23 cellular contexts compared by ENCODE assay signal in the genomic region with DNA sequence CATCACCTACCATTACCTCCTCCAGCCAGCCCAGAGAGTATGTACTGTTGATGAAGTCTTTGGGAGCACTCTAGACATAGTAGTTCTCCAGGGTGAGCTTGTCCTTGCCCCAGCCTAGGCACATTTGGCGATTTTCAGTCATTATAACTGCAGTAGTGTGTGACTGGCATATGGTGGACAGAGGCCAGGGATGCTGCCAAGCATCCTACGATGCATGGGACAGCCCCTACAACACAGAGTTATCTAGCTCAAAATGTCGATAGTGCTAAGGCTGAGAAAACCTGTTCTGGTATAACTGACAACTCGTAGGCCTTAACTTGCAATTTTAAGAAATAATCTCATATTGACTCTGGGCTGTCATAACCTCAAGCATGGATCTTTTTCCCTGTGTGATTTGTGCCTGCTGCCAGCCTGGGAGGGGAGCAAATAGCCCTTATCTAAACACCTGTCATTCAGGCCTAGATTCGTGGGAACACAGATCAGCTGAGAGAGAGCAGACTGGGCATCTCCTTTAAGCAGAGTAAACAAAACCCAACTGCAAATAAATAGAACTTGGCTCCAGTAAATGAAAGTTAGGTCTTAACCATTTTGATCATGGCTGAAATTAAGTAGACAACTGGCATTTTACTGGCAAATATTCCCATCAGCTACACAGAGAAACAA.
"Had no signal": no experiment of that assay in that cellular context is flagged by ENCODE, and none has a peak within 500 bp of the region (broad histone marks: within the 10 kb centered on the region; RNA-seq: fewer than 3 reads in every experiment).

No MANE protein-coding gene starts in this region.

- H3K4me3 Mint-ChIP-seq: activated CD4-positive, alpha-beta T cell treated with anti-CD3 and anti-CD28 coated beads, Interleukin-2, amount 10 ng/mL, durations not matched to agents 7 days and 5 days; activated naive CD8-positive, alpha-beta T cell treated with anti-CD3 and anti-CD28 coated beads, Interleukin-2, amount 10 ng/mL, durations not matched to agents 7 days and 5 days; central memory CD8-positive, alpha-beta T cell; nephron progenitor cell; T-helper 2 cell treated with Interferon-gamma antibody and Interleukin-4, amounts not matched to agents 5 μg/mL and 100 μg/mL, for 36 hours had no signal

- H3K4me3 ChIP-seq: coronary artery, right atrium auricular region, skin epidermis had no signal

- H3K27ac ChIP-seq: brain microvascular endothelial cell, coronary artery, right atrium auricular region, skin epidermis had no signal

- H3K36me3 ChIP-seq: brain microvascular endothelial cell, right atrium auricular region had no signal

- ATAC-seq: esophagus mucosa, left ventricle myocardium superior had no signal

- H3K4me1 ChIP-seq: right atrium auricular region had no signal

- H3K4me1 Mint-ChIP-seq: activated CD4-positive, alpha-beta T cell treated with anti-CD3 and anti-CD28 coated beads, Interleukin-2, amount 10 ng/mL, durations not matched to agents 7 days and 5 days; activated naive CD8-positive, alpha-beta T cell treated with anti-CD3 and anti-CD28 coated beads, Interleukin-2, amount 10 ng/mL, durations not matched to agents 7 days and 5 days; central memory CD8-positive, alpha-beta T cell had no signal

- H3K27me3 Mint-ChIP-seq: activated CD4-positive, alpha-beta T cell treated with anti-CD3 and anti-CD28 coated beads, Interleukin-2, amount 10 ng/mL, durations not matched to agents 7 days and 5 days; activated naive CD8-positive, alpha-beta T cell treated with anti-CD3 and anti-CD28 coated beads, Interleukin-2, amount 10 ng/mL, durations not matched to agents 7 days and 5 days; progenitor cell of endocrine pancreas had no signal

- H3K36me3 Mint-ChIP-seq: activated naive CD8-positive, alpha-beta T cell treated with anti-CD3 and anti-CD28 coated beads, Interleukin-2, amount 10 ng/mL, durations not matched to agents 7 days and 5 days had no signal

- FAIRE-seq: kidney had no signal

- H3K27me3 ChIP-seq: brain microvascular endothelial cell, right atrium auricular region had no signal

- H3K9me3 ChIP-seq: right atrium auricular region had no signal

- DNase-seq: activated CD4-positive, alpha-beta T cell treated with anti-CD3 and anti-CD28 coated beads, Interleukin-2, amount 10 ng/mL, durations not matched to agents 7 days and 5 days; activated CD4-positive, CD25-positive, alpha-beta regulatory T cell; activated naive CD4-positive, alpha-beta T cell; activated naive CD8-positive, alpha-beta T cell treated with anti-CD3 and anti-CD28 coated beads, Interleukin-2, amount 10 ng/mL, durations not matched to agents 7 days and 5 days; anterior cingulate cortex; brain microvascular endothelial cell; hippocampal formation; kidney; left ventricle myocardium superior; mesenchymal stem cell; nephron progenitor cell; occipital lobe; stimulated activated CD4-positive, alpha-beta T cell treated with anti-CD3 and anti-CD28 coated beads, Interleukin-4, amount 100 ng/mL, for 4 hours; stimulated activated CD8-positive, alpha-beta memory T cell treated with anti-CD3 and anti-CD28 coated beads, Interleukin-4, amount 100 ng/mL, for 48 hours; stimulated activated naive CD4-positive, alpha-beta T cell treated with Interleukin-2 at 50 U/mL for 16 hours; trophoblast cell had no signal

- H3K9me3 Mint-ChIP-seq: activated CD4-positive, alpha-beta T cell treated with anti-CD3 and anti-CD28 coated beads, Interleukin-2, amount 10 ng/mL, durations not matched to agents 7 days and 5 days; activated naive CD8-positive, alpha-beta T cell treated with anti-CD3 and anti-CD28 coated beads, Interleukin-2, amount 10 ng/mL, durations not matched to agents 7 days and 5 days; central memory CD8-positive, alpha-beta T cell; nephron progenitor cell; T-helper 2 cell treated with Interferon-gamma antibody and Interleukin-4, amounts not matched to agents 5 μg/mL and 100 μg/mL, for 36 hours had no signal
